Comparison of ENCODE assay signal across 1 cellular context in genomic region chr11:113998574-113998973, GRCh38.
TF ChIP-seq lines count a peak whose summit lies in the region.

No MANE protein-coding gene starts in this region.

TF ChIP-seq in GM23338, 12 proteins besides CTCF, POLR2A, EP300 and RAD21 (continued from another document):
- no peak for TF ChIP-seq REST (IDR thresholded peaks at IDR 0.05; ENCODE audit: unreplicated experiment)
- TF ChIP-seq ETS1 (IDR thresholded peaks at IDR 0.05): no peak
- no peak for TF ChIP-seq EZH2phosphoT487 (IDR thresholded peaks at IDR 0.05; ENCODE audit: unreplicated experiment)
- no peak for TF ChIP-seq ZNF462 (CRISPR knock-in tag; IDR thresholded peaks at IDR 0.05)
- no peak for TF ChIP-seq STAT1 (IDR thresholded peaks at IDR 0.05; ENCODE audit: unreplicated experiment)
